8 cellular contexts compared by ENCODE assay signal in the genomic region with DNA sequence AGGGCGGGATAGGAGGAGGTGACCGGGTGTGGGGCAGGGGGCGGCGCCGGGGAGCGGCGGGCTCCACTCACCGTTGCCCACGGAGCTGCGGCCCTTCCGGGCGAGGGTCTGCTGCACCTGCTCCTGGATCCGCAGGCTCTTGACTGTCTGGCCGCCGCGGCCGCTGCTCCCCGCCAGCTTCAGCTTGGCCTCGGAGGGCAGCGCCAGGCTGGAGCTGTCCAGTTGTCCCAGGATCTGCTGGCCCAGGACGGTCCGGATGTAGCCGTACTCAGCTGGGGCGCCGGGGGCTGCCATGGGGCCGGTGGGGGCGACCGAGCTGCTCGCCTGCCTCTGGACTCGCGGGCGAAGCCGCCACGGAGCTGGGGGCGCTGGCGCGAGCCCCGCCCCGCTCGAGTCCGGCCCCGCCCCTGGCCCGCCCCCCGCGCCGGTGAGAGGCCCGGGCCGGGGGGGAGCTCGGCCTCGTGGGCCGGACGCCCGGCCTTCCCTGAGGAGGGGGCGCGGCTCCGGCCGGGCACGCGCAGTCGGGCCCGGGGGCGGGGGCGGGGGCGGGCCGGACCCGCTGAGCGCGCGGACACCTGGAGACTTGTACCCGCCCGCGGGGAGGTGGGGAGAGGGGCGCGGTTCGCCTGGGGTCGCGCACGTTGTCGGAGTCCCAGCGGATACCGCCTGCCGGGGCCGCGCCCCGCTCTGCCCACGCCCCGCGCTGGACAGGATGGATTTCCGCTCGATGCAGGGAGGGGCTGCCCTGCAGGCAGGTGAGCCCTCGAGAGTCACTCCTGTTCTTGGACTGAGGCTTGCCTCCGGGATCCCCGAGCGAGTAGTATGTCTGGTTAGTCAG. TPM values are rescaled to one million over a fixed set of nuclear protein-coding genes. Genes with fewer than 3 reads are reported as not detected.
DNase-seq lines count a peak whose midpoint lies in the region; ATAC-seq, FAIRE-seq and TF ChIP-seq lines count a peak whose summit lies in the region.

A gene (minus strand): TSS at position 340 of the 838 bp plus-strand sequence. CDS start 46 bp downstream, at position 294.

- H3K36me3 ChIP-seq in astrocyte (ENCODE audit: insufficient read depth, low read length) (no peaks in the 10 kb centered on the region), iPS DF 6.9 (ENCODE audit: control insufficient read depth, insufficient read depth, low read length) (no peaks in the 10 kb centered on the region), rectal smooth muscle tissue (ENCODE audit: control insufficient read depth, insufficient read depth, low read length) (no peaks in the 10 kb centered on the region)

- no CpG with 5 or more reads among the region's 94 CpGs for WGBS in iPS DF 6.9 (ENCODE audit: insufficient coverage, insufficient read length)

- CTCF ChIA-PET in activated naive CD4-positive, alpha-beta T cell treated with anti-CD3 and anti-CD28 coated beads for 36 hours (lab: Charles Lee), result interaction anchor here (0.5 to 1.1 kb wide), 2 partner anchors 80 to 141 kb away, joined by 3 read pairs; a partner anchor contains a TSS

- peak within 1 kb of the TSS; percentile 52 for H3K4me3 ChIP-seq in astrocyte (ENCODE audit: insufficient read depth, low read depth, low read length)
- peak within 1 kb of the TSS; percentile 96; the same call in 1 of the 2 replicates for H3K4me3 ChIP-seq in iPS DF 6.9 (ENCODE audit: low read length)
- H3K4me3 ChIP-seq in rectal smooth muscle tissue (ENCODE audit: low read length), result peak within 1 kb of the TSS; percentile 70

- DNase-seq in activated naive CD4-positive, alpha-beta T cell treated with anti-CD3 and anti-CD28 coated beads for 36 hours, result peak; percentile 34
- DNase-seq in activated naive CD4-positive, alpha-beta T cell treated with Interleukin-2 at 50 U/mL for 16 hours, result no peak
- DNase-seq in NCI-H774 (lab: John Stamatoyannopoulos, UW), result peak; percentile 96
- DNase-seq in astrocyte (ENCODE audit: low read depth), result no peak
- peak; percentile 66 for DNase-seq in iPS DF 6.9 (ENCODE audit: low read depth, low spot score)
- DNase-seq in NCI-H446 treated with DMSO at 0.1 percent for 48 hours (lab: John Stamatoyannopoulos, UW), result no peak

- H3K27me3 Mint-ChIP-seq in activated naive CD4-positive, alpha-beta T cell treated with anti-CD3 and anti-CD28 coated beads for 36 hours (ENCODE audit: low read depth), result peaks cover 53% of the 10 kb centered on the region
- H3K27me3 Mint-ChIP-seq in astrocyte (ENCODE audit: low read depth, unreplicated experiment), result no peaks in the 10 kb centered on the region

- H3K79me2 ChIP-seq in astrocyte (ENCODE audit: insufficient read depth, low read length), result no peaks in the 10 kb centered on the region

- H3K27ac ChIP-seq in astrocyte (ENCODE audit: low read depth, low read length) (no peak within 1 kb of the TSS), iPS DF 6.9 (ENCODE audit: low read length) (no peak within 1 kb of the TSS), rectal smooth muscle tissue (ENCODE audit: low read depth, low read length) (no peak within 1 kb of the TSS)

- peak within 1 kb of the TSS; percentile 65 for H3K4me3 Mint-ChIP-seq in activated naive CD4-positive, alpha-beta T cell treated with anti-CD3 and anti-CD28 coated beads for 36 hours
- peak within 1 kb of the TSS; percentile 96 for H3K4me3 Mint-ChIP-seq in astrocyte (ENCODE audit: unreplicated experiment)

- peak; percentile 69 for ATAC-seq in HG03097 (IDR thresholded peaks at IDR 0.05; ENCODE audit: low FRiP score, unreplicated experiment)

- H3K9ac ChIP-seq in astrocyte (ENCODE audit: low read length) (peak within 1 kb of the TSS; percentile 65), rectal smooth muscle tissue (ENCODE audit: low read length) (no peak within 1 kb of the TSS)

- TF ChIP-seq CTCF in astrocyte (IDR thresholded peaks at IDR 0.05; ENCODE audit: insufficient read depth, low read depth, low read length), result no peak

- peak within 1 kb of the TSS; percentile 78 for H2AFZ ChIP-seq in astrocyte (ENCODE audit: low read depth, low read length)

- peaks cover 18% of the 10 kb centered on the region for H3K4me1 Mint-ChIP-seq in activated naive CD4-positive, alpha-beta T cell treated with anti-CD3 and anti-CD28 coated beads for 36 hours (ENCODE audit: low read depth)
- H3K4me1 Mint-ChIP-seq in astrocyte (ENCODE audit: low read depth, unreplicated experiment), result peaks cover 40% of the 10 kb centered on the region

- peaks cover 11% of the 10 kb centered on the region for H3K4me1 ChIP-seq in astrocyte (ENCODE audit: insufficient read depth, low read length)
- H3K4me1 ChIP-seq in iPS DF 6.9 (ENCODE audit: control insufficient read depth, insufficient read depth, low read length), result no peaks in the 10 kb centered on the region
- peaks cover 2% of the 10 kb centered on the region for H3K4me1 ChIP-seq in rectal smooth muscle tissue (ENCODE audit: control insufficient read depth, insufficient read depth, low read length)

- intact Hi-C loops in activated naive CD4-positive, alpha-beta T cell treated with anti-CD3 and anti-CD28 coated beads for 36 hours (cut with micrococcal nuclease), result loop anchor here (5.0 to 10.0 kb wide), 2 partner anchors 139 to 442 kb away; a partner anchor contains a TSS

- no peaks in the 10 kb centered on the region for H3K36me3 Mint-ChIP-seq in activated naive CD4-positive, alpha-beta T cell treated with anti-CD3 and anti-CD28 coated beads for 36 hours (ENCODE audit: low read depth)
- peaks cover 2% of the 10 kb centered on the region for H3K36me3 Mint-ChIP-seq in astrocyte (ENCODE audit: low read depth, unreplicated experiment)

- H3K9me3 ChIP-seq in astrocyte (ENCODE audit: insufficient read depth, low read depth, low read length), result no peaks in the 10 kb centered on the region
- H3K9me3 ChIP-seq in iPS DF 6.9 (ENCODE audit: control insufficient read depth, insufficient read depth, low read length), result no peaks in the 10 kb centered on the region

- no peaks in the 10 kb centered on the region for H3K9me3 Mint-ChIP-seq in activated naive CD4-positive, alpha-beta T cell treated with anti-CD3 and anti-CD28 coated beads for 36 hours
- H3K9me3 Mint-ChIP-seq in astrocyte (ENCODE audit: unreplicated experiment), result no peaks in the 10 kb centered on the region

- no peak for FAIRE-seq in astrocyte (lab: Jason Lieb, UNC)

- peak within 1 kb of the TSS; percentile 89 for H3K4me2 ChIP-seq in astrocyte (ENCODE audit: low read length)

- no peak within 1 kb of the TSS for H3K27ac Mint-ChIP-seq in activated naive CD4-positive, alpha-beta T cell treated with anti-CD3 and anti-CD28 coated beads for 36 hours
- H3K27ac Mint-ChIP-seq in astrocyte (ENCODE audit: unreplicated experiment), result peak within 1 kb of the TSS; percentile 35

- H3K27me3 ChIP-seq in astrocyte (ENCODE audit: insufficient read depth, low read length), result peaks cover 11% of the 10 kb centered on the region
- no peaks in the 10 kb centered on the region for H3K27me3 ChIP-seq in iPS DF 6.9 (ENCODE audit: control insufficient read depth, insufficient read depth, low read length)
- H3K27me3 ChIP-seq in rectal smooth muscle tissue (ENCODE audit: control insufficient read depth, insufficient read depth, low read length), result peaks cover 8% of the 10 kb centered on the region

- H4K20me1 ChIP-seq in astrocyte (ENCODE audit: insufficient read depth, low read length), result no peaks in the 10 kb centered on the region

RNA-seq across cellular contexts. Expression of the gene that starts here (rescaled TPM):
- total RNA-seq in activated naive CD4-positive, alpha-beta T cell treated with anti-CD3 and anti-CD28 coated beads for 36 hours, result under 1 TPM; 0.22 to 0.26 TPM
- 18.7 and 35.4 TPM in 2 replicates for total RNA-seq in astrocyte

Comparison
In these comparisons a context has a peak if more than half of its experiments do, and no peak if none do; other contexts are left out.
1. RNA of the gene that starts here (total RNA-seq): 18.7 to 35.4 TPM in astrocyte; 0.22 to 0.26 TPM in activated naive CD4-positive, alpha-beta T cell treated with anti-CD3 and anti-CD28 coated beads for 36 hours; every median in the first group is over 10 times any median in the second.
2. Peak in DNase-seq in activated naive CD4-positive, alpha-beta T cell treated with anti-CD3 and anti-CD28 coated beads for 36 hours; RNA of the gene not detected or under 1 TPM.
3. DNase-seq: peak in NCI-H774 (single experiment) and iPS DF 6.9 (single experiment); none in activated naive CD4-positive, alpha-beta T cell treated with Interleukin-2 at 50 U/mL for 16 hours (single experiment), astrocyte (single experiment) and NCI-H446 treated with DMSO at 0.1 percent for 48 hours (single experiment).
4. Peak in every context shown above with its lines, with median percentiles within 50 percentile points of each other: H3K4me3 ChIP-seq.